ENCODE assay signal across 8 cellular contexts in the genomic region with DNA sequence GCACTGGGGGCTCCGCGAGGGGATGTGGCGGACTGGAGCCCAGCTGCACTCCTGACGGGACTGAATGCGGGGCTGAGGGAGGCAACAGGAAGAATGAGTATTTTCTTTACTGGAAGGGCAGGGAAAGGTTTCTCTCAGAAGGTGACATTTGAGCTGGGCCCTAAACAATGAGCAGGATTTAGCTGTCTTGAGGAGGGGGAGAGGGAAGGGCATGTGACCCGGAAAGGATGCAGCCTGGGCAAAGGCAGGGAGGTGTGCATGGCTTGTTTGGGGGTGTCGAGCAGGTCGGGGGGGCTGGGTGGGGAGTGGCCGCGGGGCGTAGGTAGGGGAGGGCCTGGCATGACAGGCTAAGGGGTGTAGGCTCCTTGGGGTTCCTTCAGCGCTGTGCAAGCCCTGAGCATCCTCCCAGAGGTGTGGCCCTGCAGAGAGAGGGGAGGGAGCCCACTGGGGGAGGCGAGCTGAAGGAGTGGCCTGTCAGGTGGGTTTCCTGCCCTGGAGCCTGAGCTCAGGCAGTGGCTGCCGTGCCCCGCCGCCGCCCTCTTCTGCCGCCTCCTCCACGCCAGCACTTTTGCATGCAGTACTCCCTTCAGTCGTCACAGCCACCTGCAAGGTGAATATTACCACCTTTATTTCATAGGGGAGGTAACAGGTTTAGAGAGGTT. TPM values are rescaled to one million over a fixed set of nuclear protein-coding genes. Genes with fewer than 3 reads are reported as not detected.
A peak's percentile ranks its signal among the peaks of the same experiment; 100 is the strongest.
DNase-seq lines count a peak whose midpoint lies in the region; ATAC-seq, FAIRE-seq and TF ChIP-seq lines count a peak whose summit lies in the region.

No MANE protein-coding gene starts in this region.

- peak; percentile 76 to 95 (median 88) for DNase-seq in CD8-positive, alpha-beta memory T cell
- DNase-seq in activated naive CD4-positive, alpha-beta T cell treated with anti-CD3 and anti-CD28 coated beads, Interleukin-2, amount 50 U/mL, for 16 hours = peak; percentile 68
- DNase-seq in keratinocyte (ENCODE audit: low read depth, low spot score) (no peak), HEK293T (ENCODE audit: extremely low spot score) (no peak), dermis blood vessel endothelial cell (no peak)
- peak in 2 of 3 experiments; percentile 34 to 51 for DNase-seq in stimulated activated CD4-positive, alpha-beta T cell treated with anti-CD3 and anti-CD28 coated beads, TNF-alpha, amount 100 ng/mL, for 4 hours (ENCODE audit: low read depth in 3 of 3)

- no peaks in the 10 kb centered on the region for H3K27me3 ChIP-seq in CD8-positive, alpha-beta memory T cell (ENCODE audit: insufficient read depth, low read length, poor library complexity, severe bottlenecking)
- H3K27me3 ChIP-seq in OCI-LY3 (ENCODE audit: low read depth, low read length) (no peaks in the 10 kb centered on the region), keratinocyte (ENCODE audit: control insufficient read depth, extremely low read depth, insufficient read depth, low read length) (no peaks in the 10 kb centered on the region)

- POLR2A ChIA-PET in CD8-positive, alpha-beta memory T cell (lab: Charles Lee) = interaction anchor here (0.5 to 3.1 kb wide), 23 partner anchors 9 to 865 kb away, joined by 3 to 36 read pairs (median 5); partner anchors contain the start of genes CLPX, PIF1, PLEKHO2 and PPIB
- POLR2A ChIA-PET in HEK293T (lab: Yijun Ruan, JAX) = interaction anchor here (0.7 to 1.6 kb wide), 7 partner anchors 13 to 731 kb away, joined by 3 to 8 read pairs (median 4); partner anchors contain the start of genes CLPX and PPIB

- peak; percentile 33 for ATAC-seq in GM21528 (IDR thresholded peaks at IDR 0.05; ENCODE audit: low FRiP score, unreplicated experiment)

- H3K4me2 ChIP-seq in OCI-LY3 (ENCODE audit: low read length) = peak overlapping the region; percentile 99
- H3K4me2 ChIP-seq in keratinocyte (ENCODE audit: control insufficient read depth, extremely low read depth, insufficient read depth, low read depth, low read length) = peak overlapping the region; percentile 82

- H2AFZ ChIP-seq in OCI-LY3 (ENCODE audit: low read depth, low read length) (no peak overlapping the region), keratinocyte (ENCODE audit: control insufficient read depth, low read length) (peak overlapping the region; percentile 65)

- peak overlapping the region; percentile 86 for H3K27ac ChIP-seq in CD8-positive, alpha-beta memory T cell (ENCODE audit: low read depth, low read length)
- H3K27ac ChIP-seq in OCI-LY3 (ENCODE audit: low read length) = peak overlapping the region; percentile 99
- H3K27ac ChIP-seq in keratinocyte (ENCODE audit: control insufficient read depth, insufficient read depth, low read length) = peak overlapping the region; percentile 78

- H3K9ac ChIP-seq in OCI-LY3 (ENCODE audit: low read length) (peak overlapping the region; percentile 98), keratinocyte (ENCODE audit: control insufficient read depth, extremely low read depth, insufficient read depth, low read length) (peak overlapping the region; percentile 70)

- H3K9me3 ChIP-seq in CD8-positive, alpha-beta memory T cell (ENCODE audit: low read length) = no peaks in the 10 kb centered on the region
- H3K9me3 ChIP-seq in OCI-LY3 (ENCODE audit: insufficient read depth, low read length) = no peaks in the 10 kb centered on the region
- no peaks in the 10 kb centered on the region for H3K9me3 ChIP-seq in keratinocyte (ENCODE audit: control insufficient read depth, low read depth, low read length)

- peak overlapping the region; percentile 95 to 99 (median 98) for H3K27ac Mint-ChIP-seq in CD8-positive, alpha-beta memory T cell

- dilution Hi-C loops in keratinocyte (cut with MboI; ENCODE audit: extremely low pct_ligation_motif_present, low sequenced_read_pairs) = no loop called here

- H3K27me3 Mint-ChIP-seq in CD8-positive, alpha-beta memory T cell = no peaks in the 10 kb centered on the region

- H3K79me2 ChIP-seq in OCI-LY3 (ENCODE audit: low read length) = no peaks in the 10 kb centered on the region
- no peaks in the 10 kb centered on the region for H3K79me2 ChIP-seq in keratinocyte (ENCODE audit: control insufficient read depth, insufficient read depth, low read length)

- CTCF ChIA-PET in CD8-positive, alpha-beta memory T cell (lab: Charles Lee) = interaction anchor here (0.8 to 5.7 kb wide), 19 partner anchors 9 to 731 kb away, joined by 3 to 62 read pairs (median 5); partner anchors contain the start of genes PIF1, PLEKHO2 and PPIB
- CTCF ChIA-PET in HEK293T (lab: Yijun Ruan, JAX) = interaction anchor here (0.5 to 1.4 kb wide), 3 partner anchors 13 to 498 kb away, joined by 3 to 4 read pairs (median 3); no protein-coding TSS in a partner anchor

- peak overlapping the region; percentile 75 for H3K4me3 ChIP-seq in CD8-positive, alpha-beta memory T cell (ENCODE audit: low read length)
- H3K4me3 ChIP-seq in OCI-LY3 (ENCODE audit: low read length) (peak overlapping the region; percentile 84), keratinocyte (ENCODE audit: control insufficient read depth in 2 of 3, extremely low read depth in 1 of 3, insufficient read depth in 2 of 3, low read depth in 1 of 3, low read length in 3 of 3) (peak overlapping the region in 1 of 3 experiments; percentile 36)

- peaks cover 62% of the 10 kb centered on the region for H3K4me1 ChIP-seq in CD8-positive, alpha-beta memory T cell (ENCODE audit: insufficient read depth, low read length)
- H3K4me1 ChIP-seq in OCI-LY3 (ENCODE audit: low read length) = peaks cover 74% of the 10 kb centered on the region
- H3K4me1 ChIP-seq in keratinocyte (ENCODE audit: control insufficient read depth, extremely low read depth, insufficient read depth, low read length) = peaks cover 34% of the 10 kb centered on the region

- H3K36me3 Mint-ChIP-seq in CD8-positive, alpha-beta memory T cell = peaks cover 0 to 5% (median 0%) of the 10 kb centered on the region in 3 donors

- peaks cover 0 to 2% (median 0%) of the 10 kb centered on the region in 5 donors for H3K9me3 Mint-ChIP-seq in CD8-positive, alpha-beta memory T cell

- H3K4me3 Mint-ChIP-seq in CD8-positive, alpha-beta memory T cell = peak overlapping the region; percentile 78 to 94 (median 87)

- H4K20me1 ChIP-seq in OCI-LY3 (ENCODE audit: insufficient read depth, low read length) (no peaks in the 10 kb centered on the region), keratinocyte (ENCODE audit: control insufficient read depth, extremely low read depth, insufficient read depth, low read length) (no peaks in the 10 kb centered on the region)

- H3K4me1 Mint-ChIP-seq in CD8-positive, alpha-beta memory T cell = peaks cover 66 to 76% (median 71%) of the 10 kb centered on the region in 3 donors

- no peaks in the 10 kb centered on the region for H3K36me3 ChIP-seq in CD8-positive, alpha-beta memory T cell (ENCODE audit: insufficient read depth, low read length)
- H3K36me3 ChIP-seq in OCI-LY3 (replicated peaks; ENCODE audit: low read depth, low read length) = no peaks in the 10 kb centered on the region
- H3K36me3 ChIP-seq in keratinocyte (ENCODE audit: control insufficient read depth in 2 of 2, extremely low read depth in 1 of 2, insufficient read depth in 2 of 2, low read length in 2 of 2) = no peaks in the 10 kb centered on the region

- FAIRE-seq in keratinocyte (lab: Jason Lieb, UNC) = no peak

- no peak for TF ChIP-seq CTCF in OCI-LY3 (IDR thresholded peaks at IDR 0.05; ENCODE audit: low read depth, low read length)
- no peak for TF ChIP-seq CTCF in keratinocyte (optimal IDR thresholded peaks at IDR 0.05 in 1 of 3, IDR thresholded peaks at IDR 0.05 in 1 of 3, conservative IDR thresholded peaks at IDR 0.05 in 1 of 3; ENCODE audit: extremely low read depth in 1 of 3, insufficient read depth in 2 of 3, low read length in 3 of 3)

- H3K9me1 ChIP-seq in keratinocyte (ENCODE audit: control insufficient read depth, extremely low read depth, insufficient read depth, low read length) = no peaks in the 10 kb centered on the region

TF ChIP-seq in HEK293T, 16 proteins besides CTCF, POLR2A, EP300 and RAD21 (continues in another document):
- TF ChIP-seq SUZ12 (IDR thresholded peaks at IDR 0.05) = no peak
- TF ChIP-seq HDGF (IDR thresholded peaks at IDR 0.05; ENCODE audit: borderline replicate concordance) = no peak
- no peak for TF ChIP-seq FOXK2 (IDR thresholded peaks at IDR 0.05)
- no peak for TF ChIP-seq FOXM1 (IDR thresholded peaks at IDR 0.05; ENCODE audit: borderline replicate concordance)
- no peak for TF ChIP-seq ZNF384 (IDR thresholded peaks at IDR 0.05)
- TF ChIP-seq ARNT (IDR thresholded peaks at IDR 0.05) = no peak
- TF ChIP-seq L3MBTL2 (conservative IDR thresholded peaks at IDR 0.05) = no peak
- no peak for TF ChIP-seq LEF1 (IDR thresholded peaks at IDR 0.05; ENCODE audit: borderline replicate concordance)

RNA-seq across cellular contexts. Expression of gene ANKDD1A, which starts 17.2 kb away (rescaled TPM):
- 1 to 10 TPM; 3.0 TPM for total RNA-seq in CD8-positive, alpha-beta memory T cell
- polyA plus RNA-seq in CD8-positive, alpha-beta memory T cell = 2.4 TPM
- 0.53 to 1.1 TPM (median 0.96 TPM) in 3 replicates for polyA plus RNA-seq in keratinocyte
- polyA plus RNA-seq in keratinocyte (2011; ENCODE audit: low read depth) = 0.76 TPM
- polyA plus RNA-seq in keratinocyte (2011; cell fraction: cytosol; rRNA removed) = 0.56 and 0.73 TPM in 2 replicates
- 1.1 and 1.8 TPM in 2 replicates for polyA plus RNA-seq in keratinocyte (2011; cell fraction: nucleus; rRNA removed)
- polyA plus RNA-seq in keratinocyte (2012; ENCODE audit: low replicate concordance) = 0.90 and 1.2 TPM in 2 replicates
- 1.8 to 3.0 TPM (median 1.9 TPM) in 3 replicates for polyA minus RNA-seq in keratinocyte
- not detected for polyA minus RNA-seq in keratinocyte (2011; cell fraction: cytosol; rRNA and poly(A)+ RNA removed)
- 0.84 and 1.6 TPM in 2 replicates for polyA minus RNA-seq in keratinocyte (2011; cell fraction: nucleus; rRNA and poly(A)+ RNA removed)
- 5.6 and 5.8 TPM in 2 replicates for total RNA-seq in dermis blood vessel endothelial cell

RNA-seq across cellular contexts. Expression of gene PLEKHO2, which starts 52.8 kb away (rescaled TPM):
- 10 to 100 TPM; 15.8 to 16.1 TPM for total RNA-seq in CD8-positive, alpha-beta memory T cell
- polyA plus RNA-seq in CD8-positive, alpha-beta memory T cell = 33.3 TPM
- polyA plus RNA-seq in keratinocyte = 8.8 to 12.0 TPM (median 11.2 TPM) in 3 replicates
- 1.0 TPM for polyA plus RNA-seq in keratinocyte (2011; ENCODE audit: low read depth)
- 8.1 and 9.4 TPM in 2 replicates for polyA plus RNA-seq in keratinocyte (2011; cell fraction: cytosol; rRNA removed)
- 14.6 and 17.0 TPM in 2 replicates for polyA plus RNA-seq in keratinocyte (2011; cell fraction: nucleus; rRNA removed)
- 4.9 and 11.6 TPM in 2 replicates for polyA plus RNA-seq in keratinocyte (2012; ENCODE audit: low replicate concordance)
- polyA minus RNA-seq in keratinocyte = 11.8 to 17.8 TPM (median 12.1 TPM) in 3 replicates
- 11.7 TPM for polyA minus RNA-seq in keratinocyte (2011; cell fraction: cytosol; rRNA and poly(A)+ RNA removed)
- 11.0 and 13.6 TPM in 2 replicates for polyA minus RNA-seq in keratinocyte (2011; cell fraction: nucleus; rRNA and poly(A)+ RNA removed)
- 61.3 and 65.9 TPM in 2 replicates for total RNA-seq in dermis blood vessel endothelial cell

Comparison
In these comparisons a context has a peak if more than half of its experiments do, and no peak if none do; other contexts are left out.
1. DNase-seq: peak in CD8-positive, alpha-beta memory T cell (5 of 5), activated naive CD4-positive, alpha-beta T cell treated with anti-CD3 and anti-CD28 coated beads, Interleukin-2, amount 50 U/mL, for 16 hours (single experiment) and stimulated activated CD4-positive, alpha-beta T cell treated with anti-CD3 and anti-CD28 coated beads, TNF-alpha, amount 100 ng/mL, for 4 hours (2 of 3); none in keratinocyte (single experiment), HEK293T (single experiment) and dermis blood vessel endothelial cell (single experiment).
2. Peak in every context shown above with its lines, with median percentiles within 50 percentile points of each other: H3K27ac ChIP-seq.